ENCODE assay signal across 18 cellular contexts in the genomic region with DNA sequence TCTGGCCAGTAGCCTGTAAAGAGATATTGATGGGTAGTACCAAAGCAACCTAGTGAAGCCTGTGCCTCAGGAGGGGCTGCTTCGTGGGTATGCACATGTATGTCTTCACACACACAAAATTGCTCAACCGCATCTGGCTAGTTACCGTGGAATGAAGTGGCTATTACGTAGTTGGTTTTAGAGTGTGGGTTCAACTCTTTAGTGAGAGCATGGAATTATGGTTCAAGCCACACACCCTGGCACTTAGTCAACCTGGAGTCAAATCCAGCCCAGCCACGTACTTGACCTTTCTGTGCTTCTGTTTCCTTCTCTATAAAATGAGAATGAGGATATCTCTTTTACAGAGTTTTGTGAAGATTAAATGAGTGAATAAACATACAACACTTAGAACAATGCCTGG.
"Had no signal": no experiment of that assay in that cellular context is flagged by ENCODE, and none has a peak within 500 bp of the region (broad histone marks: within the 10 kb centered on the region; RNA-seq: fewer than 3 reads in every experiment).

No MANE protein-coding gene starts in this region.

- H3K27ac ChIP-seq: neutrophil, pancreas, stomach, tibial nerve, vagina had no signal

- H3K27me3 ChIP-seq: pancreas, stomach, tibial nerve, vagina had no signal

- H3K36me3 ChIP-seq: neutrophil, pancreas, stomach, tibial nerve, vagina had no signal

- H3K9me3 ChIP-seq: neutrophil, pancreas, stomach, tibial nerve, vagina had no signal

- ATAC-seq: effector memory CD8-positive, alpha-beta T cell; left lobe of liver; natural killer cell; pancreas; sciatic nerve; stimulated activated effector memory CD8-positive, alpha-beta T cell treated with anti-CD3 and anti-CD28 coated beads, Interleukin-12 subunit alpha, Interleukin-12 subunit beta, amount 100 ng/mL, for 72 hours had no signal

- DNase-seq: caudate nucleus; cerebellar nuclear complex; cortex of kidney; effector memory CD8-positive, alpha-beta T cell; natural killer cell; pancreas; stimulated activated CD4-positive, alpha-beta T cell treated with anti-CD3 and anti-CD28 coated beads, Interleukin-12 subunit alpha, Interleukin-12 subunit beta, amount 100 ng/mL, for 4 hours; stimulated activated CD4-positive, alpha-beta T cell treated with anti-CD3 and anti-CD28 coated beads, Interleukin-2, amount 100 ng/mL, for 24 hours; stimulated activated CD4-positive, alpha-beta T cell treated with anti-CD3 and anti-CD28 coated beads, Interleukin-4, amount 100 ng/mL, for 24 hours; stimulated activated naive CD4-positive, alpha-beta T cell treated with Interleukin-2 at 50 U/mL for 16 hours; stomach had no signal

- H3K9me3 Mint-ChIP-seq: effector memory CD8-positive, alpha-beta T cell; natural killer cell; stimulated activated effector memory CD8-positive, alpha-beta T cell treated with anti-CD3 and anti-CD28 coated beads, Interleukin-12 subunit alpha, Interleukin-12 subunit beta, amount 100 ng/mL, for 72 hours had no signal

- H3K36me3 Mint-ChIP-seq: natural killer cell; stimulated activated effector memory CD8-positive, alpha-beta T cell treated with anti-CD3 and anti-CD28 coated beads, Interleukin-12 subunit alpha, Interleukin-12 subunit beta, amount 100 ng/mL, for 72 hours had no signal

- H3K27ac Mint-ChIP-seq: effector memory CD8-positive, alpha-beta T cell; natural killer cell; stimulated activated effector memory CD8-positive, alpha-beta T cell treated with anti-CD3 and anti-CD28 coated beads, Interleukin-12 subunit alpha, Interleukin-12 subunit beta, amount 100 ng/mL, for 72 hours had no signal

- H3K4me3 ChIP-seq: pancreas, smooth muscle cell, stomach, tibial nerve, vagina had no signal

- H3K4me3 Mint-ChIP-seq: effector memory CD8-positive, alpha-beta T cell; natural killer cell; stimulated activated effector memory CD8-positive, alpha-beta T cell treated with anti-CD3 and anti-CD28 coated beads, Interleukin-12 subunit alpha, Interleukin-12 subunit beta, amount 100 ng/mL, for 72 hours had no signal

- H3K4me1 ChIP-seq: pancreas, vagina had no signal

- H3K4me2 ChIP-seq: smooth muscle cell had no signal
